ENCODE assay signal across 33 cellular contexts in the genomic region with DNA sequence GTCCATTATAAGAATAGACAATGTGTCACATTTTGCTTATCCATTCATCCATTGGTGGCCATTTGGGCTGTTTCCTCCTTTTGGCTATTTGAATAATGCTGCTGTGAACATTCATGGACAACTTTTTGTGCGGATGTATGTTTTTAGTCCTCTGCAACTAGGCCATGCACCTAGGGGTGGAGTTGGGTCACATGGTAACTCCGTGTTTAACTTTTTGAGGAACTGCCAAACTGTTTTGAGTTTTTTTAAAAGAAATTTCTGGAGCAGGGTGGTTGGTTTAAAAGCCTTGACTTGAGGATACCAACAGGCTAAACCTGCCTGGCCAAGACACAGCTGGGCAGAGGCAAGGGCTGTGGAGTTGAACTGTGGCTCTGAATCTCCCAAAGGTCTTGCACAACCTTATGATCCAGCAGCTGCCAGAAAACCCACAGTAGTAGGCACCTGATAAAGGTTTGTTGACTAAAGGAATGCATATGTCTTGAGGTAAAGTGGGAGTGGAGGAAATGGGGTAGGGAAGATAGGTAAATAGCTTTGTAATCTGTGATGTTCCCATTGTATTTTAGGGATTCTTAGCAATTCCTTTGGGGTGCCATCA. TPM values are rescaled to one million over a fixed set of nuclear protein-coding genes. Genes with fewer than 3 reads are reported as not detected.
DNase-seq lines count a peak whose midpoint lies in the region; ATAC-seq and TF ChIP-seq lines count a peak whose summit lies in the region.
"Had no signal": no experiment of that assay in that cellular context is flagged by ENCODE, and none has a peak within 500 bp of the region (broad histone marks: within the 10 kb centered on the region; RNA-seq: fewer than 3 reads in every experiment).

No MANE protein-coding gene starts in this region.

- no peaks in the 10 kb centered on the region for H3K79me2 ChIP-seq in mesendoderm (ENCODE audit: control insufficient read depth, insufficient read depth, low read length)

- no peak overlapping the region for H2BK120ac ChIP-seq in mesendoderm (ENCODE audit: low read depth, low read length)

- no peak overlapping the region for H3K27ac Mint-ChIP-seq in HFFc6
- H3K27ac Mint-ChIP-seq: activated CD4-positive, alpha-beta T cell treated with anti-CD3 and anti-CD28 coated beads for 36 hours; brain; IgD-negative memory B cell; progenitor cell of endocrine pancreas; stimulated activated memory B cell treated with anti-CD40 and anti-IgM and Interleukin-4, amounts not matched to agents 10 μg/mL and 1 μg/mL and 100 μg/mL, for 72 hours had no signal

- peaks cover 50% of the 10 kb centered on the region for H3K4me1 Mint-ChIP-seq in HFFc6 (ENCODE audit: low read depth)
- H3K4me1 Mint-ChIP-seq: brain had no signal

- no peak for ATAC-seq in Right ventricle myocardium inferior
- ATAC-seq in body of pancreas: peak; percentile 68
- ATAC-seq: activated CD4-positive, alpha-beta T cell treated with anti-CD3 and anti-CD28 coated beads for 36 hours; heart right ventricle; left cardiac atrium; stimulated activated memory B cell treated with anti-CD40 and anti-IgM and Interleukin-4, amounts not matched to agents 10 μg/mL and 1 μg/mL and 100 μg/mL, for 72 hours had no signal

- TF ChIP-seq CTCF in left ventricle myocardium inferior (IDR thresholded peaks at IDR 0.05; ENCODE audit: borderline replicate concordance): no peak
- no peak for TF ChIP-seq CTCF in body of pancreas (IDR thresholded peaks at IDR 0.05)
- no peak for TF ChIP-seq CTCF in HFFc6 (IDR thresholded peaks at IDR 0.05)

- no peaks in the 10 kb centered on the region for H3K79me1 ChIP-seq in mesendoderm (ENCODE audit: low read length)

- H3K4me3 ChIP-seq in left ventricle myocardium inferior (no peak overlapping the region), body of pancreas (no peak overlapping the region), mesendoderm (ENCODE audit: low read length) (no peak overlapping the region)
- H3K4me3 ChIP-seq: heart right ventricle, sigmoid colon, thoracic aorta, vagina had no signal

- H3K27ac ChIP-seq in left ventricle myocardium inferior (replicated peaks): peak overlapping the region; percentile 41
- peak overlapping the region in 1 of 4 donors; percentile 24 for H3K27ac ChIP-seq in body of pancreas
- H3K27ac ChIP-seq in mesendoderm (ENCODE audit: low read depth, low read length): no peak overlapping the region
- H3K27ac ChIP-seq: RWPE1, thoracic aorta, vagina had no signal

- DNase-seq in left ventricle myocardium inferior: no peak
- DNase-seq in Right ventricle myocardium inferior (ENCODE audit: missing footprints): no peak
- DNase-seq in body of pancreas: peak; percentile 31 to 67 (median 52)
- peak; percentile 15 for DNase-seq in kidney glomerular epithelial cell (lab: John Stamatoyannopoulos, UW)
- no peak for DNase-seq in mesendoderm
- no peak for DNase-seq in HFFc6
- DNase-seq in stimulated activated naive CD4-positive, alpha-beta T cell treated with Interleukin-2 at 50 U/mL for 16 hours (lab: John Stamatoyannopoulos, UW): no peak
- DNase-seq in SIG-M5 treated with dmso at 0.1 percent for 504 hours (lab: John Stamatoyannopoulos, UW; ENCODE audit: unreplicated experiment): no peak
- DNase-seq: activated CD4-positive, alpha-beta T cell treated with anti-CD3 and anti-CD28 coated beads for 36 hours; activated CD8-positive, alpha-beta memory T cell treated with anti-CD3 and anti-CD28 coated beads for 24 hours; activated gamma-delta T cell; effector CD4-positive, alpha-beta T cell; foreskin melanocyte; heart right ventricle; left cardiac atrium; NCI-H1417 treated with DMSO at 0.1 percent for 48 hours; NCI-H2081; NCI-H345; sigmoid colon; SK-N-SH; stimulated activated CD4-positive, alpha-beta T cell treated with anti-CD3 and anti-CD28 coated beads, Interleukin-4, amount 100 ng/mL, for 4 hours; T-helper 2 cell had no signal

- H3K4me1 ChIP-seq in left ventricle myocardium inferior (peaks cover 19% of the 10 kb centered on the region), body of pancreas (peaks cover 4% of the 10 kb centered on the region), mesendoderm (ENCODE audit: control insufficient read depth, low read depth, low read length) (no peaks in the 10 kb centered on the region)

- H3K36me3 ChIP-seq in left ventricle myocardium inferior: no peaks in the 10 kb centered on the region
- no peaks in the 10 kb centered on the region for H3K36me3 ChIP-seq in body of pancreas (replicated peaks in 1 of 2; ENCODE audit: insufficient read depth in 1 of 2, low read depth in 2 of 2)
- no peaks in the 10 kb centered on the region for H3K36me3 ChIP-seq in mesendoderm (ENCODE audit: control insufficient read depth, insufficient read depth, low read length)
- H3K36me3 ChIP-seq: heart right ventricle, sigmoid colon, thoracic aorta, vagina had no signal

- H3K27me3 Mint-ChIP-seq in HFFc6 (ENCODE audit: insufficient read depth): peaks cover 24% of the 10 kb centered on the region
- H3K27me3 Mint-ChIP-seq: progenitor cell of endocrine pancreas had no signal

- H2AK5ac ChIP-seq in mesendoderm (ENCODE audit: low read length): no peak overlapping the region

- H3K9me3 Mint-ChIP-seq in HFFc6: no peaks in the 10 kb centered on the region; the same call in 1 of the 2 replicates
- H3K9me3 Mint-ChIP-seq: IgD-negative memory B cell; stimulated activated memory B cell treated with anti-CD40 and anti-IgM and Interleukin-4, amounts not matched to agents 10 μg/mL and 1 μg/mL and 100 μg/mL, for 72 hours had no signal

- H3K36me3 Mint-ChIP-seq in HFFc6 (ENCODE audit: low read depth): peaks cover 6% of the 10 kb centered on the region; the same call in 1 of the 2 replicates
- H3K36me3 Mint-ChIP-seq: brain; IgD-negative memory B cell; stimulated activated memory B cell treated with anti-CD40 and anti-IgM and Interleukin-4, amounts not matched to agents 10 μg/mL and 1 μg/mL and 100 μg/mL, for 72 hours had no signal

- H4K5ac ChIP-seq in mesendoderm (ENCODE audit: low read length): no peak overlapping the region

- H3K23ac ChIP-seq in mesendoderm (ENCODE audit: low read length): no peak overlapping the region

- H3K9me3 ChIP-seq in left ventricle myocardium inferior (replicated peaks) (no peaks in the 10 kb centered on the region), body of pancreas (no peaks in the 10 kb centered on the region)
- H3K9me3 ChIP-seq: heart right ventricle, sigmoid colon, SK-N-SH, thoracic aorta, vagina had no signal

- no peak overlapping the region for H3K9ac ChIP-seq in mesendoderm (ENCODE audit: low read length)
- H3K9ac ChIP-seq: SK-N-SH had no signal

- no peak overlapping the region for H2BK15ac ChIP-seq in mesendoderm (replicated peaks; ENCODE audit: low read depth)

- 49 to 57% methylated on average over 2 of the region's 2 CpGs for WGBS in body of pancreas, 2 donors
- WGBS in mesendoderm (ENCODE audit: extremely low coverage, insufficient coverage, low lambda C conversion rate): no CpG with 5 or more reads among the region's 2 CpGs

- TF ChIP-seq POLR2A in body of pancreas (IDR thresholded peaks at IDR 0.05): no peak

- no peak overlapping the region for H3K56ac ChIP-seq in mesendoderm (ENCODE audit: low read length)

- no peak overlapping the region for H3K4me3 Mint-ChIP-seq in HFFc6
- H3K4me3 Mint-ChIP-seq: activated CD4-positive, alpha-beta T cell treated with anti-CD3 and anti-CD28 coated beads for 36 hours; brain; stimulated activated memory B cell treated with anti-CD40 and anti-IgM and Interleukin-4, amounts not matched to agents 10 μg/mL and 1 μg/mL and 100 μg/mL, for 72 hours had no signal

- no peak overlapping the region for H3K4ac ChIP-seq in mesendoderm (ENCODE audit: low read depth, low read length)

- H2BK5ac ChIP-seq in mesendoderm (ENCODE audit: low read length): no peak overlapping the region

- intact Hi-C loops in left ventricle myocardium inferior (cut with micrococcal nuclease) (no loop called here), Right ventricle myocardium inferior (cut with DNase I) (no loop called here), body of pancreas (cut with DNase I) (no loop called here)

- H3K27me3 ChIP-seq in left ventricle myocardium inferior (ENCODE audit: low read depth) (no peaks in the 10 kb centered on the region), body of pancreas (no peaks in the 10 kb centered on the region), mesendoderm (ENCODE audit: insufficient read depth, low read length, poor library complexity) (peaks cover 2% of the 10 kb centered on the region)
- H3K27me3 ChIP-seq: heart right ventricle, sigmoid colon, vagina had no signal

- no peak overlapping the region for H4K8ac ChIP-seq in mesendoderm (ENCODE audit: low read depth, low read length)

- H3K4me2 ChIP-seq in mesendoderm (ENCODE audit: low read length): no peak overlapping the region
- H3K4me2 ChIP-seq: SK-N-SH had no signal

- H3K18ac ChIP-seq in mesendoderm (ENCODE audit: low read length): no peak overlapping the region

RNA-seq across cellular contexts. Expression of gene RPTN, which starts 5.6 kb away (rescaled TPM):
- total RNA-seq in left ventricle myocardium inferior: not detected
- not detected for total RNA-seq in Right ventricle myocardium inferior
- total RNA-seq in body of pancreas: not detected
- polyA plus RNA-seq in mesendoderm (2013, experiment 1 of 2): not detected
- not detected for polyA plus RNA-seq in mesendoderm (2013, experiment 2 of 2)
- total RNA-seq in HFFc6 (2021; fragmentation: NEBNext Ultra II Directional; extraction: Animal tissue kit (Norgen Biotek cat#: 25700)): not detected
- total RNA-seq: activated CD4-positive, alpha-beta T cell treated with anti-CD3 and anti-CD28 coated beads for 36 hours; chondrocyte; epithelial cell of proximal tubule; H4; heart right ventricle; left cardiac atrium; mesenteric fat pad; progenitor cell of endocrine pancreas; sigmoid colon; thoracic aorta had no signal
- polyA plus RNA-seq: heart right ventricle, IgD-negative memory B cell, sigmoid colon, SK-N-SH had no signal

RNA-seq across cellular contexts. Expression of gene TCHH, which starts 49.4 kb away (rescaled TPM):
- total RNA-seq in left ventricle myocardium inferior (not detected), Right ventricle myocardium inferior (not detected), body of pancreas (under 1 TPM in 1 of 2 donors, not detected in 1; under 0.01 TPM)
- polyA plus RNA-seq in mesendoderm (2013, experiment 1 of 2): 0.10 TPM
- 0.08 TPM for polyA plus RNA-seq in mesendoderm (2013, experiment 2 of 2)
- under 1 TPM in 2 of 6 experiments, not detected in 4; 0.03 to 0.05 TPM for total RNA-seq in HFFc6 (2021; fragmentation: NEBNext Ultra II Directional; extraction: Animal tissue kit (Norgen Biotek cat#: 25700))
- total RNA-seq: chondrocyte, H4, progenitor cell of endocrine pancreas had no signal
- polyA plus RNA-seq: IgD-negative memory B cell, SK-N-SH had no signal

RNA-seq across cellular contexts. Expression of gene HRNR, which starts 59.4 kb away (rescaled TPM):
- total RNA-seq in left ventricle myocardium inferior (not detected), Right ventricle myocardium inferior (not detected), body of pancreas (not detected)
- polyA plus RNA-seq in mesendoderm (2013, experiment 1 of 2): not detected
- not detected for polyA plus RNA-seq in mesendoderm (2013, experiment 2 of 2)
- not detected for total RNA-seq in HFFc6 (2021; fragmentation: NEBNext Ultra II Directional; extraction: Animal tissue kit (Norgen Biotek cat#: 25700))
- total RNA-seq: activated CD4-positive, alpha-beta T cell treated with anti-CD3 and anti-CD28 coated beads for 36 hours; chondrocyte; epithelial cell of proximal tubule; H4; heart right ventricle; left cardiac atrium; mesenteric fat pad; progenitor cell of endocrine pancreas; sigmoid colon; thoracic aorta; vagina had no signal
- polyA plus RNA-seq: IgD-negative memory B cell, SK-N-SH had no signal

Comparison
In these comparisons a context has a peak if more than half of its experiments do, and no peak if none do; other contexts are left out.
1. DNase-seq: peak in body of pancreas (4 of 4) and kidney glomerular epithelial cell (single experiment); none in left ventricle myocardium inferior (single experiment), Right ventricle myocardium inferior (single experiment), mesendoderm (single experiment), HFFc6 (single experiment), stimulated activated naive CD4-positive, alpha-beta T cell treated with Interleukin-2 at 50 U/mL for 16 hours (single experiment) and SIG-M5 treated with dmso at 0.1 percent for 504 hours (single experiment).